30 cellular contexts compared by ENCODE assay signal in the genomic region with DNA sequence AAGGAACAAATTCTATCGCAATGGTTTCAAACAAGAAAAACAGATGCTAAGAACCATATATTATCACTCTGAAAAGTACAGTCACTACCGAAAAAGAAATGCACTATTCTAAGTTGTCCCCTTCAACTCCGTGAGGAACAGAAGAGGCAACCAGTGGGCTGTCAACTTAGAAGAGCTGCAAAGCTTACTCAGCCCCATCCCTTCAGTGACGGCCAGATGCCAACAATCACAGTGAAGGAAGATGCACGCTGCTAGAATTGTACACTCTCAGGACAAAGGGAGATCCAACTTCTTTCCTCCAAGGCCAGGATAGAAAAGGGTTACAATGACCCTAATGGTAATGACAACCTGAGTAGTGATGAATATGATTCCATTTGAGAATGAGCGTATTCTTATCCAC.
"Had no signal": no experiment of that assay in that cellular context is flagged by ENCODE, and none has a peak within 500 bp of the region (broad histone marks: within the 10 kb centered on the region; RNA-seq: fewer than 3 reads in every experiment).

No MANE protein-coding gene starts in this region.

- H3K4me3 Mint-ChIP-seq: activated B cell treated with CpG ODN at 0.5 μM for 24 hours; activated CD4-positive, alpha-beta memory T cell treated with anti-CD3 and anti-CD28 coated beads for 36 hours; activated CD4-positive, alpha-beta T cell treated with anti-CD3 and anti-CD28 coated beads for 36 hours; activated CD4-positive, alpha-beta T cell treated with anti-CD3 and anti-CD28 coated beads, Interleukin-2, amount 10 ng/mL, durations not matched to agents 24 days and 14 days; activated CD8-positive, alpha-beta memory T cell treated with anti-CD3 and anti-CD28 coated beads, Interleukin-2, amount 10 ng/mL, durations not matched to agents 7 days and 5 days; activated CD8-positive, alpha-beta T cell treated with anti-CD3 and anti-CD28 coated beads, Interleukin-2, amount 10 ng/mL, durations not matched to agents 7 days and 5 days; activated naive CD4-positive, alpha-beta T cell treated with anti-CD3 and anti-CD28 coated beads, Interleukin-2, amount 50 U/mL, for 24 hours; activated naive CD8-positive, alpha-beta T cell treated with anti-CD3 and anti-CD28 coated beads for 36 hours; activated naive CD8-positive, alpha-beta T cell treated with anti-CD3 and anti-CD28 coated beads, Interleukin-2, amount 50 U/mL, for 24 hours; activated T-cell treated with anti-CD3 and anti-CD28 coated beads, Interleukin-2, amount 50 U/mL, for 24 hours; activated T-helper 17 cell treated with anti-CD3 and anti-CD28 coated beads, Interleukin-2, amount 50 U/mL, for 72 hours; endodermal cell; T-helper 17 cell; T-helper 2 cell treated with Interferon-gamma antibody and Interleukin-4, amounts not matched to agents 5 μg/mL and 100 μg/mL, for 36 hours had no signal

- FAIRE-seq: frontal cortex had no signal

- H3K27me3 Mint-ChIP-seq: activated B cell treated with CpG ODN at 0.5 μM for 24 hours; activated CD4-positive, alpha-beta memory T cell treated with anti-CD3 and anti-CD28 coated beads for 36 hours; activated CD4-positive, alpha-beta T cell treated with anti-CD3 and anti-CD28 coated beads for 36 hours; activated CD4-positive, alpha-beta T cell treated with anti-CD3 and anti-CD28 coated beads, Interleukin-2, amount 10 ng/mL, durations not matched to agents 24 days and 14 days; activated CD8-positive, alpha-beta memory T cell treated with anti-CD3 and anti-CD28 coated beads, Interleukin-2, amount 10 ng/mL, durations not matched to agents 7 days and 5 days; activated naive CD4-positive, alpha-beta T cell treated with anti-CD3 and anti-CD28 coated beads, Interleukin-2, amount 50 U/mL, for 24 hours; activated naive CD8-positive, alpha-beta T cell treated with anti-CD3 and anti-CD28 coated beads for 36 hours; activated naive CD8-positive, alpha-beta T cell treated with anti-CD3 and anti-CD28 coated beads, Interleukin-2, amount 50 U/mL, for 24 hours; activated T-cell treated with anti-CD3 and anti-CD28 coated beads, Interleukin-2, amount 50 U/mL, for 24 hours; activated T-helper 17 cell treated with anti-CD3 and anti-CD28 coated beads, Interleukin-2, amount 50 U/mL, for 72 hours; T-helper 17 cell had no signal

- H3K36me3 Mint-ChIP-seq: activated CD8-positive, alpha-beta memory T cell treated with anti-CD3 and anti-CD28 coated beads, Interleukin-2, amount 10 ng/mL, durations not matched to agents 7 days and 5 days; activated naive CD8-positive, alpha-beta T cell treated with anti-CD3 and anti-CD28 coated beads for 36 hours had no signal

- H3K27ac Mint-ChIP-seq: activated B cell treated with CpG ODN at 0.5 μM for 24 hours; activated CD4-positive, alpha-beta memory T cell treated with anti-CD3 and anti-CD28 coated beads for 36 hours; activated CD4-positive, alpha-beta T cell treated with anti-CD3 and anti-CD28 coated beads for 36 hours; activated CD4-positive, alpha-beta T cell treated with anti-CD3 and anti-CD28 coated beads, Interleukin-2, amount 10 ng/mL, durations not matched to agents 24 days and 14 days; activated CD8-positive, alpha-beta memory T cell treated with anti-CD3 and anti-CD28 coated beads, Interleukin-2, amount 10 ng/mL, durations not matched to agents 7 days and 5 days; activated CD8-positive, alpha-beta T cell treated with anti-CD3 and anti-CD28 coated beads, Interleukin-2, amount 10 ng/mL, durations not matched to agents 7 days and 5 days; activated naive CD8-positive, alpha-beta T cell treated with anti-CD3 and anti-CD28 coated beads for 36 hours; activated naive CD8-positive, alpha-beta T cell treated with anti-CD3 and anti-CD28 coated beads, Interleukin-2, amount 50 U/mL, for 24 hours; activated T-helper 17 cell treated with anti-CD3 and anti-CD28 coated beads, Interleukin-2, amount 50 U/mL, for 72 hours; endodermal cell; T-helper 17 cell; T-helper 2 cell treated with Interferon-gamma antibody and Interleukin-4, amounts not matched to agents 5 μg/mL and 100 μg/mL, for 36 hours had no signal

- ATAC-seq: activated CD4-positive, alpha-beta T cell treated with anti-CD3 and anti-CD28 coated beads for 36 hours; activated CD4-positive, CD25-positive, alpha-beta regulatory T cell treated with anti-CD3 and anti-CD28 coated beads, Interleukin-2, amount 50 U/mL, for 24 hours; activated CD8-positive, alpha-beta memory T cell treated with anti-CD3 and anti-CD28 coated beads, Interleukin-2, amount 10 ng/mL, durations not matched to agents 7 days and 5 days; activated CD8-positive, alpha-beta T cell treated with anti-CD3 and anti-CD28 coated beads, Interleukin-2, amount 10 ng/mL, durations not matched to agents 7 days and 5 days; activated naive CD8-positive, alpha-beta T cell treated with anti-CD3 and anti-CD28 coated beads, Interleukin-2, amount 50 U/mL, for 24 hours; activated T-helper 17 cell treated with anti-CD3 and anti-CD28 coated beads, Interleukin-2, amount 50 U/mL, for 72 hours; body of pancreas; esophagus mucosa; T-helper 17 cell had no signal

- H3K4me1 Mint-ChIP-seq: activated B cell treated with CpG ODN at 0.5 μM for 24 hours; activated CD4-positive, alpha-beta T cell treated with anti-CD3 and anti-CD28 coated beads, Interleukin-2, amount 10 ng/mL, durations not matched to agents 24 days and 14 days; activated CD8-positive, alpha-beta memory T cell treated with anti-CD3 and anti-CD28 coated beads, Interleukin-2, amount 10 ng/mL, durations not matched to agents 7 days and 5 days; activated naive CD4-positive, alpha-beta T cell treated with anti-CD3 and anti-CD28 coated beads, Interleukin-2, amount 50 U/mL, for 24 hours; activated naive CD8-positive, alpha-beta T cell treated with anti-CD3 and anti-CD28 coated beads for 36 hours; activated naive CD8-positive, alpha-beta T cell treated with anti-CD3 and anti-CD28 coated beads, Interleukin-2, amount 50 U/mL, for 24 hours; activated T-helper 17 cell treated with anti-CD3 and anti-CD28 coated beads, Interleukin-2, amount 50 U/mL, for 72 hours had no signal

- DNase-seq: activated B cell treated with CpG ODN at 0.5 μM for 24 hours; activated CD4-positive, alpha-beta memory T cell treated with anti-CD3 and anti-CD28 coated beads for 36 hours; activated CD4-positive, alpha-beta T cell treated with anti-CD3 and anti-CD28 coated beads for 36 hours; activated CD4-positive, alpha-beta T cell treated with anti-CD3 and anti-CD28 coated beads, Interleukin-2, amount 10 ng/mL, durations not matched to agents 24 days and 14 days; activated CD8-positive, alpha-beta memory T cell treated with anti-CD3 and anti-CD28 coated beads, Interleukin-2, amount 10 ng/mL, durations not matched to agents 7 days and 5 days; activated CD8-positive, alpha-beta memory T cell treated with anti-CD3 and anti-CD28 coated beads, Interleukin-2, amount 50 U/mL, for 4 hours; activated CD8-positive, alpha-beta T cell treated with anti-CD3 and anti-CD28 coated beads, Interleukin-2, amount 10 ng/mL, durations not matched to agents 7 days and 5 days; activated effector memory CD4-positive, alpha-beta T cell treated with Interleukin-2 at 50 U/mL for 16 hours; activated gamma-delta T cell treated with Interleukin-2 at 50 U/mL for 16 hours; activated naive CD4-positive, alpha-beta T cell treated with Interleukin-2 at 50 U/mL for 16 hours; activated naive CD8-positive, alpha-beta T cell treated with anti-CD3 and anti-CD28 coated beads for 36 hours; activated naive CD8-positive, alpha-beta T cell treated with anti-CD3 and anti-CD28 coated beads, Interleukin-2, amount 50 U/mL, for 24 hours; activated T-cell treated with anti-CD3 and anti-CD28 coated beads, Interleukin-2, amount 50 U/mL, for 24 hours; amygdala; aorta; body of pancreas; central memory CD4-positive, alpha-beta T cell; cerebellar nuclear complex; colonic mucosa; effector memory CD4-positive, alpha-beta T cell; endodermal cell; T-helper 1 cell; T-helper 17 cell; T1000 had no signal

- H3K9me3 Mint-ChIP-seq: activated B cell treated with CpG ODN at 0.5 μM for 24 hours; activated CD4-positive, alpha-beta memory T cell treated with anti-CD3 and anti-CD28 coated beads for 36 hours; activated CD4-positive, alpha-beta T cell treated with anti-CD3 and anti-CD28 coated beads, Interleukin-2, amount 10 ng/mL, durations not matched to agents 24 days and 14 days; activated naive CD4-positive, alpha-beta T cell treated with anti-CD3 and anti-CD28 coated beads, Interleukin-2, amount 50 U/mL, for 24 hours; activated naive CD8-positive, alpha-beta T cell treated with anti-CD3 and anti-CD28 coated beads for 36 hours; activated naive CD8-positive, alpha-beta T cell treated with anti-CD3 and anti-CD28 coated beads, Interleukin-2, amount 50 U/mL, for 24 hours; activated T-cell treated with anti-CD3 and anti-CD28 coated beads, Interleukin-2, amount 50 U/mL, for 24 hours; activated T-helper 17 cell treated with anti-CD3 and anti-CD28 coated beads, Interleukin-2, amount 50 U/mL, for 72 hours; endodermal cell; T-helper 2 cell treated with Interferon-gamma antibody and Interleukin-4, amounts not matched to agents 5 μg/mL and 100 μg/mL, for 36 hours had no signal
